In the genomic region with DNA sequence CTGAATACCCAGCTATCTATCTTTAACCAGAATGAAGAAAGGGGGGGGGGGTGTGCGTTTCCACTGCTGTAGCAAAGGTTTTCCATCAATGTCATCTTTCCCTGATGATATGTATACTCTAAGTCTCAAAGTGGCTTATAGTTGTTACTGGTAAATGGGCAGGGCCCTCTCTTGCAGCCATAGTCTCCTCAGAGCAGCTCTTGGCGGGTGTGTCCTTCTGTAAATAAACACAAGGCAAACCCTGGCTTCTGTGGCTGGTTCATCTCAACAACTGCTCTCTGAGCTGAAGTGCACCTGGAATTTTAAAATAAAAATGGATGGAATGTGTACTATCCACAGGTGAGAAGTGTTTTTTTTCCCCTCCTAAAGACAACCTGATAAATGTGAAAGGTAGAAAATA, we compare ENCODE assay signal across 27 cellular contexts. TPM values are rescaled to one million over a fixed set of nuclear protein-coding genes. Genes with fewer than 3 reads are reported as not detected.
DNase-seq lines count a peak whose midpoint lies in the region; ATAC-seq and TF ChIP-seq lines count a peak whose summit lies in the region.
"Had no signal": no experiment of that assay in that cellular context is flagged by ENCODE, and none has a peak within 500 bp of the region (broad histone marks: within the 10 kb centered on the region; RNA-seq: fewer than 3 reads in every experiment).

No MANE protein-coding gene starts in this region.

- peaks cover 20% of the 10 kb centered on the region for H3K4me1 Mint-ChIP-seq in nephron progenitor cell

- ATAC-seq in HG03135 (IDR thresholded peaks at IDR 0.05; ENCODE audit: unreplicated experiment), result no peak
- ATAC-seq: activated CD8-positive, alpha-beta memory T cell treated with anti-CD3 and anti-CD28 coated beads, Interleukin-2, amount 10 ng/mL, durations not matched to agents 7 days and 5 days; natural killer cell treated with Interleukin-12 subunit alpha and Interleukin-12 subunit beta and Interleukin-15 and Interleukin-18, amount 100 ng/mL, for 72 hours; Right ventricle myocardium inferior; T-helper 17 cell had no signal

- peak overlapping the region; percentile 31 for H3K27ac Mint-ChIP-seq in nephron progenitor cell
- H3K27ac Mint-ChIP-seq: activated CD8-positive, alpha-beta memory T cell treated with anti-CD3 and anti-CD28 coated beads, Interleukin-2, amount 10 ng/mL, durations not matched to agents 7 days and 5 days; CD4-positive, alpha-beta memory T cell; natural killer cell treated with Interleukin-12 subunit alpha and Interleukin-12 subunit beta and Interleukin-15 and Interleukin-18, amount 100 ng/mL, for 72 hours; T-helper 17 cell had no signal

- H3K9me3 Mint-ChIP-seq in nephron progenitor cell, result no peaks in the 10 kb centered on the region
- H3K9me3 Mint-ChIP-seq: natural killer cell treated with Interleukin-12 subunit alpha and Interleukin-12 subunit beta and Interleukin-15 and Interleukin-18, amount 100 ng/mL, for 72 hours had no signal

- H3K27me3 Mint-ChIP-seq in nephron progenitor cell (ENCODE audit: low read depth, poor library complexity), result peaks cover 6% of the 10 kb centered on the region
- H3K27me3 Mint-ChIP-seq: activated CD8-positive, alpha-beta memory T cell treated with anti-CD3 and anti-CD28 coated beads, Interleukin-2, amount 10 ng/mL, durations not matched to agents 7 days and 5 days; T-helper 17 cell had no signal

- no peak overlapping the region for H3K4me3 Mint-ChIP-seq in nephron progenitor cell
- H3K4me3 Mint-ChIP-seq: activated CD8-positive, alpha-beta memory T cell treated with anti-CD3 and anti-CD28 coated beads, Interleukin-2, amount 10 ng/mL, durations not matched to agents 7 days and 5 days; CD4-positive, alpha-beta memory T cell; natural killer cell treated with Interleukin-12 subunit alpha and Interleukin-12 subunit beta and Interleukin-15 and Interleukin-18, amount 100 ng/mL, for 72 hours; T-helper 17 cell had no signal

- no peak for TF ChIP-seq CTCF in nephron progenitor cell (IDR thresholded peaks at IDR 0.05)

- peaks cover 7% of the 10 kb centered on the region for H3K36me3 Mint-ChIP-seq in nephron progenitor cell (ENCODE audit: low read depth)
- H3K36me3 Mint-ChIP-seq: activated CD8-positive, alpha-beta memory T cell treated with anti-CD3 and anti-CD28 coated beads, Interleukin-2, amount 10 ng/mL, durations not matched to agents 7 days and 5 days; CD4-positive, alpha-beta memory T cell; natural killer cell treated with Interleukin-12 subunit alpha and Interleukin-12 subunit beta and Interleukin-15 and Interleukin-18, amount 100 ng/mL, for 72 hours had no signal

- DNase-seq in DMS53 (lab: John Stamatoyannopoulos, UW) (peak; percentile 23), DMS53 treated with DMSO at 0.1 percent for 48 hours (lab: John Stamatoyannopoulos, UW; ENCODE audit: unreplicated experiment) (no peak), Caki2 (ENCODE audit: low read depth) (peak; percentile 28), NCI-H345 treated with DMSO at 0.1 percent for 48 hours (lab: John Stamatoyannopoulos, UW; ENCODE audit: unreplicated experiment) (peak; percentile 34), nephron progenitor cell (no peak), NCI-H82 treated with DMSO at 0.1 percent for 48 hours (lab: John Stamatoyannopoulos, UW; ENCODE audit: unreplicated experiment) (no peak), ACHN (no peak)
- DNase-seq: 8988T; activated CD8-positive, alpha-beta memory T cell treated with anti-CD3 and anti-CD28 coated beads, Interleukin-2, amount 10 ng/mL, durations not matched to agents 7 days and 5 days; activated naive CD4-positive, alpha-beta T cell; activated T-cell treated with anti-CD3 and anti-CD28 coated beads, Interleukin-2, amount 50 U/mL, for 48 hours; CD4-positive, alpha-beta memory T cell; cortex of kidney; DND-41; effector memory CD4-positive, alpha-beta T cell; GM23248; hypothalamus; Kasumi-1; NCI-H2029; NCI-H446 treated with DMSO at 0.1 percent for 48 hours; ovary; stimulated activated naive CD4-positive, alpha-beta T cell; T-helper 17 cell; upper lobe of left lung had no signal

- in situ Hi-C loops in Caki2 (cut with HindIII; ENCODE audit: low pct_unique_long_range_greater_than_20kb, low sequenced_read_pairs) (no loop called here), ACHN (cut with HindIII; ENCODE audit: low pct_ligation_motif_present, low pct_unique_long_range_greater_than_20kb, low sequenced_read_pairs) (no loop called here)

RNA-seq across cellular contexts. Expression of a gene that starts 57.5 kb away (rescaled TPM):
- 10.1 and 10.4 TPM in 2 replicates for total RNA-seq in Caki2 (2014; rRNA removed; shearing (Covaris generic); ENCODE audit: low replicate concordance)

Comparison
In these comparisons a context has a peak if more than half of its experiments do, and no peak if none do; other contexts are left out.
1. DNase-seq: peak in DMS53 (single experiment), Caki2 (single experiment) and NCI-H345 treated with DMSO at 0.1 percent for 48 hours (single experiment); none in DMS53 treated with DMSO at 0.1 percent for 48 hours (single experiment), nephron progenitor cell (single experiment), NCI-H82 treated with DMSO at 0.1 percent for 48 hours (single experiment) and ACHN (single experiment).